In genomic region chr6:28782113-28782673, GRCh38 we compare ENCODE assay signal across 17 cellular contexts.
DNase-seq lines count a peak whose midpoint lies in the region; ATAC-seq, FAIRE-seq and TF ChIP-seq lines count a peak whose summit lies in the region.
"Had no signal": no experiment of that assay in that cellular context is flagged by ENCODE, and none has a peak within 500 bp of the region (broad histone marks: within the 10 kb centered on the region; RNA-seq: fewer than 3 reads in every experiment).

No MANE protein-coding gene starts in this region.

- TF ChIP-seq POLR2A in GM12878 (IDR thresholded peaks at IDR 0.05; ENCODE audit: low read depth, low read length) (no peak), suprapubic skin (IDR thresholded peaks at IDR 0.05) (no peak)

- TF ChIP-seq CTCF in KMS-11 (conservative IDR thresholded peaks at IDR 0.05; ENCODE audit: low read depth, low read length), result no peak
- no peak for TF ChIP-seq CTCF in GM12878 (IDR thresholded peaks at IDR 0.05 in 2 of 3, conservative IDR thresholded peaks at IDR 0.05 in 1 of 3; ENCODE audit: control insufficient read depth in 2 of 3, extremely low read depth in 1 of 3, insufficient read depth in 1 of 3, low read depth in 3 of 3, low read length in 3 of 3)
- TF ChIP-seq CTCF in suprapubic skin (IDR thresholded peaks at IDR 0.05), result no peak
- TF ChIP-seq CTCF in A673 (conservative IDR thresholded peaks at IDR 0.05; ENCODE audit: low read depth, low read length), result no peak

- no peak for FAIRE-seq in GM12878 (lab: Jason Lieb, UNC)
- FAIRE-seq: HepG2 had no signal

- TF ChIP-seq EP300 in GM12878 (IDR thresholded peaks at IDR 0.05; ENCODE audit: borderline replicate concordance in 1 of 2, control insufficient read depth in 1 of 2, low read depth in 2 of 2, low read length in 2 of 2) (no peak), suprapubic skin (IDR thresholded peaks at IDR 0.05) (no peak)

- intact Hi-C loops in GM12878 (cut with micrococcal nuclease; ENCODE audit: unreplicated experiment), result no loop called here
- intact Hi-C loops in A673 (cut with micrococcal nuclease; ENCODE audit: unreplicated experiment), result no loop called here

- 22% methylated on average over 5 of the region's 5 CpGs for WGBS in GM12878 (ENCODE audit: insufficient coverage, insufficient replicate concordance, low lambda C conversion rate, missing lambda C conversion rate)
- 17% methylated on average over 5 of the region's 5 CpGs for WGBS in suprapubic skin

- POLR2A ChIA-PET in GM12878 (lab: Charles Lee), result interaction anchor here (0.6 kb wide), 1 partner anchor 54 kb away, joined by 3 read pairs; no protein-coding TSS in a partner anchor
- POLR2A ChIA-PET in A673 (lab: Charles Lee; ENCODE audit: low non-redundant PET), result no interaction called here

- CTCF ChIA-PET in GM12878 (lab: Yijun Ruan, JAX), result no interaction called here
- CTCF ChIA-PET in A673 (lab: Charles Lee), result no interaction called here

- H3K36me3 Mint-ChIP-seq in activated naive CD4-positive, alpha-beta T cell treated with anti-CD3 and anti-CD28 coated beads, Interleukin-2, amount 50 U/mL, for 24 hours, result peaks cover 15% of the 10 kb centered on the region
- H3K36me3 Mint-ChIP-seq in activated naive CD4-positive, alpha-beta T cell treated with anti-CD3 and anti-CD28 coated beads, Interleukin-2, amount 50 U/mL, for 72 hours, result peaks cover 57 to 60% of the 10 kb centered on the region in 2 donors
- H3K36me3 Mint-ChIP-seq in stimulated activated effector memory CD8-positive, alpha-beta T cell treated with anti-CD3 and anti-CD28 coated beads, Interleukin-12 subunit alpha, Interleukin-12 subunit beta, amount 100 ng/mL, for 72 hours, result peaks cover 23% of the 10 kb centered on the region

- H3K9ac ChIP-seq in KMS-11 (no peak overlapping the region), GM12878 (ENCODE audit: control insufficient read depth, insufficient read depth, low read length) (no peak overlapping the region)

- H4K20me1 ChIP-seq in KMS-11 (ENCODE audit: insufficient read depth) (no peaks in the 10 kb centered on the region), GM12878 (ENCODE audit: control insufficient read depth, insufficient read depth) (no peaks in the 10 kb centered on the region)

- H3K36me3 ChIP-seq in KMS-11 (ENCODE audit: insufficient read depth) (no peaks in the 10 kb centered on the region), GM12878 (ENCODE audit: control insufficient read depth in 2 of 2, insufficient read depth in 2 of 2, low read length in 1 of 2) (no peaks in the 10 kb centered on the region), suprapubic skin (no peaks in the 10 kb centered on the region), A673 (ENCODE audit: insufficient read depth, low read length, poor library complexity, severe bottlenecking) (no peaks in the 10 kb centered on the region)
- H3K36me3 ChIP-seq: ascending aorta, gastroesophageal sphincter, lower lobe of right lung had no signal

- ATAC-seq in activated naive CD4-positive, alpha-beta T cell treated with anti-CD3 and anti-CD28 coated beads, Interleukin-2, amount 50 U/mL, for 72 hours, result no peak
- no peak for ATAC-seq in GM12878
- no peak for ATAC-seq in stimulated activated effector memory CD8-positive, alpha-beta T cell treated with anti-CD3 and anti-CD28 coated beads, Interleukin-12 subunit alpha, Interleukin-12 subunit beta, amount 100 ng/mL, for 72 hours
- ATAC-seq: gastroesophageal sphincter, HepG2, lower lobe of right lung had no signal

- RAD21 ChIA-PET in GM12878 (lab: Charles Lee; ENCODE audit: unreplicated experiment), result no interaction called here

- H3K4me1 ChIP-seq in KMS-11 (ENCODE audit: low read depth, poor library complexity, severe bottlenecking) (no peaks in the 10 kb centered on the region), GM12878 (ENCODE audit: control insufficient read depth, insufficient read depth, low read length) (no peaks in the 10 kb centered on the region), suprapubic skin (no peaks in the 10 kb centered on the region), A673 (ENCODE audit: insufficient read depth, low read length, poor library complexity, severe bottlenecking) (peaks cover 8% of the 10 kb centered on the region)
- H3K4me1 ChIP-seq: ascending aorta, lower lobe of right lung had no signal

- peak overlapping the region; percentile 57 for H3K27ac Mint-ChIP-seq in activated naive CD4-positive, alpha-beta T cell treated with anti-CD3 and anti-CD28 coated beads, Interleukin-2, amount 50 U/mL, for 24 hours
- H3K27ac Mint-ChIP-seq in activated naive CD4-positive, alpha-beta T cell treated with anti-CD3 and anti-CD28 coated beads, Interleukin-2, amount 50 U/mL, for 72 hours, result peak overlapping the region in 1 of 2 donors; percentile 19
- no peak overlapping the region for H3K27ac Mint-ChIP-seq in stimulated activated effector memory CD8-positive, alpha-beta T cell treated with anti-CD3 and anti-CD28 coated beads, Interleukin-12 subunit alpha, Interleukin-12 subunit beta, amount 100 ng/mL, for 72 hours

- no peaks in the 10 kb centered on the region for H3K27me3 ChIP-seq in KMS-11 (ENCODE audit: insufficient read depth, low read depth)
- H3K27me3 ChIP-seq in GM12878 (replicated peaks in 1 of 2; ENCODE audit: control insufficient read depth in 2 of 2, insufficient read depth in 2 of 2, low read length in 1 of 2), result peaks cover 0 to 4% of the 10 kb centered on the region in 2 experiments; a peak in 1 of 4 replicates
- H3K27me3 ChIP-seq in suprapubic skin, result peaks cover 99% of the 10 kb centered on the region
- peaks cover 18% of the 10 kb centered on the region for H3K27me3 ChIP-seq in A673 (replicated peaks; ENCODE audit: insufficient read depth, low read depth, low read length, poor library complexity)

- SMC1A ChIA-PET in GM12878 (lab: Charles Lee; ENCODE audit: uncharacterized antibody, unreplicated experiment), result no interaction called here

- no peak for TF ChIP-seq RAD21 in GM12878 (IDR thresholded peaks at IDR 0.05; ENCODE audit: insufficient read depth, low read depth, low read length)

- in situ Hi-C loops in GM12878 (cut with MboI), result no loop called here

- peaks cover 75% of the 10 kb centered on the region for H3K27me3 Mint-ChIP-seq in activated naive CD4-positive, alpha-beta T cell treated with anti-CD3 and anti-CD28 coated beads, Interleukin-2, amount 50 U/mL, for 24 hours

- H3K4me3 ChIP-seq in KMS-11 (IDR thresholded peaks at IDR 0.05; ENCODE audit: insufficient read depth, low read depth, low read length) (no peak overlapping the region), GM12878 (no peak overlapping the region), suprapubic skin (no peak overlapping the region), A673 (ENCODE audit: low read depth, low read length, poor library complexity, severe bottlenecking) (no peak overlapping the region)
- H3K4me3 ChIP-seq: ascending aorta, gastroesophageal sphincter, lower lobe of right lung had no signal

- peaks cover 26% of the 10 kb centered on the region for H3K9me3 Mint-ChIP-seq in activated naive CD4-positive, alpha-beta T cell treated with anti-CD3 and anti-CD28 coated beads, Interleukin-2, amount 50 U/mL, for 24 hours
- peaks cover 12 to 19% of the 10 kb centered on the region in 2 donors for H3K9me3 Mint-ChIP-seq in activated naive CD4-positive, alpha-beta T cell treated with anti-CD3 and anti-CD28 coated beads, Interleukin-2, amount 50 U/mL, for 72 hours
- peaks cover 11% of the 10 kb centered on the region for H3K9me3 Mint-ChIP-seq in stimulated activated effector memory CD8-positive, alpha-beta T cell treated with anti-CD3 and anti-CD28 coated beads, Interleukin-12 subunit alpha, Interleukin-12 subunit beta, amount 100 ng/mL, for 72 hours

- H3K27ac ChIP-seq in KMS-11, result no peak overlapping the region
- no peak overlapping the region for H3K27ac ChIP-seq in GM12878 (ENCODE audit: control insufficient read depth, insufficient read depth)
- no peak overlapping the region for H3K27ac ChIP-seq in suprapubic skin
- H3K27ac ChIP-seq in A673 (ENCODE audit: low read depth, low read length, poor library complexity, severe bottlenecking), result no peak overlapping the region
- H3K27ac ChIP-seq: ascending aorta, gastroesophageal sphincter, lower lobe of right lung had no signal

- no peak overlapping the region for H3K4me2 ChIP-seq in KMS-11
- 0 out of 2 replicates have a peak overlapping the region, but pooled peaks have one; percentile 17 for H3K4me2 ChIP-seq in GM12878 (ENCODE audit: control insufficient read depth, insufficient read depth)

- H3K4me3 Mint-ChIP-seq in activated naive CD4-positive, alpha-beta T cell treated with anti-CD3 and anti-CD28 coated beads, Interleukin-2, amount 50 U/mL, for 24 hours, result peak overlapping the region; percentile 26
- peak overlapping the region; percentile 32 for H3K4me3 Mint-ChIP-seq in stimulated activated effector memory CD8-positive, alpha-beta T cell treated with anti-CD3 and anti-CD28 coated beads, Interleukin-12 subunit alpha, Interleukin-12 subunit beta, amount 100 ng/mL, for 72 hours

- no peak for DNase-seq in activated naive CD4-positive, alpha-beta T cell treated with anti-CD3 and anti-CD28 coated beads, Interleukin-2, amount 50 U/mL, for 72 hours (ENCODE audit: low spot score in 2 of 2)
- DNase-seq in GM12878 (ENCODE audit: low read depth, low spot score), result no peak
- no peak for DNase-seq in stimulated activated effector memory CD8-positive, alpha-beta T cell treated with anti-CD3 and anti-CD28 coated beads, Interleukin-12 subunit alpha, Interleukin-12 subunit beta, amount 100 ng/mL, for 72 hours (ENCODE audit: low spot score in 2 of 2)
- no peak for DNase-seq in DMS153 treated with DMSO at 0.1 percent for 48 hours (lab: John Stamatoyannopoulos, UW; ENCODE audit: unreplicated experiment)
- DNase-seq in suprapubic skin (ENCODE audit: low spot score in 2 of 2), result no peak
- DNase-seq in A673 (ENCODE audit: low spot score), result no peak
- DNase-seq: activated CD4-positive, alpha-beta T cell treated with anti-CD3 and anti-CD28 coated beads, Interleukin-2, amount 50 U/mL, for 4 hours; lower lobe of right lung; NCI-H1048; NCI-H748 treated with DMSO at 0.1 percent for 48 hours; Right ventricle myocardium superior; substantia nigra had no signal

- no TSS peak for BruUV-seq in GM12878 (replicated peaks; lab: Mats Ljungman, UMichigan)
- BruUV-seq in A673 (replicated peaks; lab: Mats Ljungman, UMichigan), result no TSS peak

- peaks cover 5% of the 10 kb centered on the region for H3K4me1 Mint-ChIP-seq in activated naive CD4-positive, alpha-beta T cell treated with anti-CD3 and anti-CD28 coated beads, Interleukin-2, amount 50 U/mL, for 24 hours
- H3K4me1 Mint-ChIP-seq in stimulated activated effector memory CD8-positive, alpha-beta T cell treated with anti-CD3 and anti-CD28 coated beads, Interleukin-12 subunit alpha, Interleukin-12 subunit beta, amount 100 ng/mL, for 72 hours, result peaks cover 15% of the 10 kb centered on the region

- H3K9me3 ChIP-seq in GM12878 (replicated peaks; ENCODE audit: control insufficient read depth, insufficient read depth, low read length), result no peaks in the 10 kb centered on the region; the same call in 1 of the 3 replicates
- no peaks in the 10 kb centered on the region for H3K9me3 ChIP-seq in suprapubic skin
- no peaks in the 10 kb centered on the region for H3K9me3 ChIP-seq in A673 (ENCODE audit: low read depth, low read length, poor library complexity, severe bottlenecking)
- H3K9me3 ChIP-seq: ascending aorta, lower lobe of right lung had no signal

- H2AFZ ChIP-seq in KMS-11 (ENCODE audit: low read depth), result peak overlapping the region; percentile 22; the same call in 1 of the 2 replicates
- H2AFZ ChIP-seq in GM12878 (ENCODE audit: control insufficient read depth, low read depth, low read length), result peak overlapping the region; percentile 6; the same call in 1 of the 2 replicates

- H3K79me2 ChIP-seq in KMS-11 (ENCODE audit: insufficient read depth, low read depth) (no peaks in the 10 kb centered on the region), GM12878 (ENCODE audit: control insufficient read depth, insufficient read depth, low read length) (no peaks in the 10 kb centered on the region)
